21 cellular contexts compared by ENCODE assay signal in genomic region chr19:2434267-2434666, GRCh38. TPM values are rescaled to one million over a fixed set of nuclear protein-coding genes. Genes with fewer than 3 reads are reported as not detected.
DNase-seq lines count a peak whose midpoint lies in the region; ATAC-seq, FAIRE-seq and TF ChIP-seq lines count a peak whose summit lies in the region.
"Had no signal": no experiment of that assay in that cellular context is flagged by ENCODE, and none has a peak within 500 bp of the region (broad histone marks: within the 10 kb centered on the region; RNA-seq: fewer than 3 reads in every experiment).

No MANE protein-coding gene starts in this region.

- H3K27me3 Mint-ChIP-seq in MCF 10A (ENCODE audit: insufficient read depth, unreplicated experiment) = no peaks in the 10 kb centered on the region
- no peaks in the 10 kb centered on the region for H3K27me3 Mint-ChIP-seq in stimulated activated naive CD8-positive, alpha-beta T cell treated with anti-CD3 and anti-CD28 coated beads, Interleukin-15, amount 100 ng/mL, for 72 hours
- H3K27me3 Mint-ChIP-seq: CD4-positive, alpha-beta memory T cell had no signal

- CTCF ChIA-PET in MCF 10A (lab: Yijun Ruan, JAX) (interaction anchor here (0.6 to 1.1 kb wide), 2 partner anchors 22 to 718 kb away, joined by 3 read pairs; partner anchors contain the start of gene LMNB2), HCT116 (lab: Charles Lee) (no interaction called here), K562 (lab: Yijun Ruan, JAX; ENCODE audit: low intra/inter-chr PET ratio) (no interaction called here)

- H3K36me3 ChIP-seq in breast epithelium (no peaks in the 10 kb centered on the region), HCT116 (ENCODE audit: control insufficient read depth in 1 of 2, insufficient read depth in 2 of 2, low read length in 2 of 2) (peaks cover 37 to 54% of the 10 kb centered on the region in 2 experiments), K562 (ENCODE audit: control insufficient read depth, insufficient read depth, low read length) (peaks cover 83% of the 10 kb centered on the region; the same call in 2 of the 3 replicates)

- H3K9me2 ChIP-seq in HCT116 (ENCODE audit: insufficient read depth) = no peaks in the 10 kb centered on the region

- no peaks in the 10 kb centered on the region for H3K9me1 ChIP-seq in K562 (ENCODE audit: control insufficient read depth, insufficient read depth, low read length)

- TF ChIP-seq POLR2A in breast epithelium (IDR thresholded peaks at IDR 0.05) (no peak), HCT116 (IDR thresholded peaks at IDR 0.05; ENCODE audit: borderline replicate concordance, extremely low read depth, insufficient read depth, insufficient read length) (no peak), K562 (conservative IDR thresholded peaks at IDR 0.05) (no peak)

- H3K79me2 ChIP-seq in HCT116 (ENCODE audit: insufficient read depth, low read length) (peaks cover 35% of the 10 kb centered on the region), K562 (ENCODE audit: control insufficient read depth, insufficient read depth, low read length) (no peaks in the 10 kb centered on the region; the same call in 1 of the 3 replicates)

- H3K4me1 Mint-ChIP-seq in MCF 10A (ENCODE audit: insufficient read depth, unreplicated experiment) = no peaks in the 10 kb centered on the region
- H3K4me1 Mint-ChIP-seq in stimulated activated naive CD8-positive, alpha-beta T cell treated with anti-CD3 and anti-CD28 coated beads, Interleukin-15, amount 100 ng/mL, for 72 hours = peaks cover 7% of the 10 kb centered on the region
- H3K4me1 Mint-ChIP-seq: CD4-positive, alpha-beta memory T cell had no signal

- RAD21 ChIA-PET in HCT116 (lab: Charles Lee; ENCODE audit: low non-redundant PET in 1 of 2, low total read pairs in 2 of 2, uncharacterized antibody in 2 of 2, unreplicated experiment in 2 of 2) = no interaction called here

- H3K27ac ChIP-seq in breast epithelium = no peak overlapping the region
- H3K27ac ChIP-seq in HCT116 (ENCODE audit: low read depth, low read length) = no peak overlapping the region
- H3K27ac ChIP-seq in K562 (ENCODE audit: extremely low read depth, low read depth, low read length) = no peak overlapping the region
- H3K27ac ChIP-seq: A549, BLaER1 had no signal

- 96% methylated on average over 12 of the region's 22 CpGs for WGBS in K562 (ENCODE audit: insufficient coverage, low coverage, missing lambda C conversion rate)

- POLR2A ChIA-PET in MCF 10A (lab: Yijun Ruan, JAX) = interaction anchor here (0.6 kb wide), 1 partner anchor 33 kb away, joined by 4 read pairs; no protein-coding TSS in a partner anchor
- POLR2A ChIA-PET in HCT116 (lab: Charles Lee) = no interaction called here
- POLR2A ChIA-PET in K562 (lab: Yijun Ruan, JAX) = interaction anchor here (0.6 to 1.4 kb wide), 4 partner anchors 10 to 1318 kb away, joined by 3 to 4 read pairs (median 3); no protein-coding TSS in a partner anchor

- H4K20me1 ChIP-seq in HCT116 (ENCODE audit: insufficient read depth) (no peaks in the 10 kb centered on the region), K562 (replicated peaks; ENCODE audit: control insufficient read depth, insufficient read depth, low read length) (no peaks in the 10 kb centered on the region)

- H3K9ac ChIP-seq in HCT116 (ENCODE audit: low read length) = no peak overlapping the region
- H3K9ac ChIP-seq in K562 (ENCODE audit: insufficient read depth in 1 of 2, low read depth in 2 of 2, low read length in 2 of 2) = no peak overlapping the region
- H3K9ac ChIP-seq: BLaER1 had no signal

- H3K36me3 Mint-ChIP-seq in MCF 10A (ENCODE audit: insufficient read depth, unreplicated experiment) = peaks cover 61% of the 10 kb centered on the region

- H2AFZ ChIP-seq in HCT116 (ENCODE audit: low read depth, low read length, poor library complexity, severe bottlenecking) (no peak overlapping the region), K562 (ENCODE audit: low read depth, low read length) (no peak overlapping the region)

- BruUV-seq in MCF 10A (replicated peaks; lab: Mats Ljungman, UMichigan) (TSS peak; percentile 18), HCT116 (replicated peaks; lab: Mats Ljungman, UMichigan) (TSS peak; percentile 45), K562 (replicated peaks; lab: Mats Ljungman, UMichigan) (TSS peak; percentile 65)

- intact Hi-C loops in MCF 10A (cut with micrococcal nuclease) = no loop called here
- intact Hi-C loops in breast epithelium (cut with DNase I; ENCODE audit: low total_unique reads) = no loop called here
- intact Hi-C loops in HCT116 (cut with micrococcal nuclease) = no loop called here
- intact Hi-C loops in K562 (cut with micrococcal nuclease) = no loop called here

- in situ Hi-C loops in K562 (cut with MboI) = no loop called here

- H3K4me3 Mint-ChIP-seq in MCF 10A (ENCODE audit: unreplicated experiment) = no peak overlapping the region
- no peak overlapping the region for H3K4me3 Mint-ChIP-seq in stimulated activated naive CD8-positive, alpha-beta T cell treated with anti-CD3 and anti-CD28 coated beads, Interleukin-15, amount 100 ng/mL, for 72 hours
- H3K4me3 Mint-ChIP-seq: CD4-positive, alpha-beta memory T cell; HFFc6 had no signal

- no peaks in the 10 kb centered on the region for H3K9me3 Mint-ChIP-seq in MCF 10A (ENCODE audit: unreplicated experiment)
- no peaks in the 10 kb centered on the region for H3K9me3 Mint-ChIP-seq in stimulated activated naive CD8-positive, alpha-beta T cell treated with anti-CD3 and anti-CD28 coated beads, Interleukin-15, amount 100 ng/mL, for 72 hours
- H3K9me3 Mint-ChIP-seq: CD4-positive, alpha-beta memory T cell; HFFc6 had no signal

- no peaks in the 10 kb centered on the region for H3K27me3 ChIP-seq in breast epithelium
- no peaks in the 10 kb centered on the region for H3K27me3 ChIP-seq in HCT116 (ENCODE audit: insufficient read depth, low read length)
- H3K27me3 ChIP-seq in K562 (ENCODE audit: control insufficient read depth in 2 of 2, insufficient read depth in 2 of 2, low read length in 2 of 2) = no peaks in the 10 kb centered on the region
- H3K27me3 ChIP-seq: BLaER1, MG63 had no signal

- TF ChIP-seq EP300 in K562 (IDR thresholded peaks at IDR 0.05; ENCODE audit: low read length) = no peak

- DNase-seq in MCF 10A (ENCODE audit: unreplicated experiment) = no peak
- no peak for DNase-seq in breast epithelium (ENCODE audit: low spot score in 2 of 2)
- no peak for DNase-seq in HCT116 (ENCODE audit: low read depth, low spot score)
- no peak for DNase-seq in K562 (ENCODE audit: extremely low read depth in 1 of 4, low spot score in 3 of 4)
- no peak for DNase-seq in stimulated activated naive CD8-positive, alpha-beta T cell treated with anti-CD3 and anti-CD28 coated beads, Interleukin-15, amount 100 ng/mL, for 72 hours
- DNase-seq in dermis blood vessel endothelial cell = no peak
- DNase-seq in COLO668 (lab: John Stamatoyannopoulos, UW; ENCODE audit: unreplicated experiment) = no peak
- DNase-seq: CD4-positive, alpha-beta memory T cell; HFFc6; MG63; NCI-H1092; NCI-H146; NCI-H2081; NCI-H446 treated with DMSO at 0.1 percent for 48 hours; RPMI8226; SIG-M5 had no signal

- TF ChIP-seq RAD21 in HCT116 (IDR thresholded peaks at IDR 0.05; ENCODE audit: low read depth) = no peak
- no peak for TF ChIP-seq RAD21 in K562 (CRISPR knock-in tag; conservative IDR thresholded peaks at IDR 0.05 in 1 of 2, IDR thresholded peaks at IDR 0.05 in 1 of 2)

- H3K4me3 ChIP-seq in breast epithelium (no peak overlapping the region), HCT116 (replicated peaks in 1 of 2; ENCODE audit: low read depth in 1 of 2, low read length in 2 of 2) (no peak overlapping the region), K562 (no peak overlapping the region)
- H3K4me3 ChIP-seq: A549, BLaER1, MG63 had no signal

- no peaks in the 10 kb centered on the region for H3K9me3 ChIP-seq in breast epithelium
- no peaks in the 10 kb centered on the region for H3K9me3 ChIP-seq in HCT116 (ENCODE audit: control insufficient read depth in 1 of 2, insufficient read depth in 1 of 2, low read depth in 1 of 2, low read length in 2 of 2)
- no peaks in the 10 kb centered on the region for H3K9me3 ChIP-seq in K562 (replicated peaks; ENCODE audit: control insufficient read depth, insufficient read depth, low read depth, low read length)
- H3K9me3 ChIP-seq: A549, BLaER1, MG63 had no signal

- no peak overlapping the region for H3K4me2 ChIP-seq in HCT116 (ENCODE audit: low read length)
- H3K4me2 ChIP-seq in K562 (ENCODE audit: insufficient read depth, low read length) = no peak overlapping the region
- H3K4me2 ChIP-seq: A549, BLaER1 had no signal

- ATAC-seq in HCT116 (no peak), K562 (no peak)
- peak; percentile 7 for ATAC-seq in stimulated activated naive CD8-positive, alpha-beta T cell treated with anti-CD3 and anti-CD28 coated beads, Interleukin-15, amount 100 ng/mL, for 72 hours
- ATAC-seq: A549, SK-N-SH treated with all-trans-retinoic acid at 6 μM for 48 hours had no signal

- no peak for TF ChIP-seq CTCF in MCF 10A (IDR thresholded peaks at IDR 0.05; ENCODE audit: unreplicated experiment)
- no peak for TF ChIP-seq CTCF in breast epithelium (IDR thresholded peaks at IDR 0.05)
- no peak for TF ChIP-seq CTCF in HCT116 (IDR thresholded peaks at IDR 0.05 in 2 of 3, conservative IDR thresholded peaks at IDR 0.05 in 1 of 3; ENCODE audit: borderline replicate concordance in 1 of 3, insufficient read depth in 1 of 3, low read depth in 2 of 3, low read length in 2 of 3)
- no peak for TF ChIP-seq CTCF in K562 (IDR thresholded peaks at IDR 0.05 in 2 of 3, conservative IDR thresholded peaks at IDR 0.05 in 1 of 3; ENCODE audit: insufficient read depth in 2 of 3, low read depth in 1 of 3, low read length in 3 of 3)

- H3K4me1 ChIP-seq in breast epithelium = no peaks in the 10 kb centered on the region
- H3K4me1 ChIP-seq in HCT116 (ENCODE audit: control insufficient read depth in 1 of 2, insufficient read depth in 2 of 2, low read length in 2 of 2) = no peaks in the 10 kb centered on the region
- peaks cover 0 to 32% of the 10 kb centered on the region in 2 experiments; a peak in 1 of 5 replicates for H3K4me1 ChIP-seq in K562 (replicated peaks in 1 of 2; ENCODE audit: control insufficient read depth in 2 of 2, insufficient read depth in 2 of 2, low read length in 2 of 2)
- H3K4me1 ChIP-seq: A549 had no signal

- H3K27ac Mint-ChIP-seq in MCF 10A (ENCODE audit: low read depth, unreplicated experiment) = no peak overlapping the region
- H3K27ac Mint-ChIP-seq in stimulated activated naive CD8-positive, alpha-beta T cell treated with anti-CD3 and anti-CD28 coated beads, Interleukin-15, amount 100 ng/mL, for 72 hours = no peak overlapping the region
- H3K27ac Mint-ChIP-seq: HFFc6 had no signal

- no peak for FAIRE-seq in K562 (lab: Jason Lieb, UNC)
- FAIRE-seq: A549, D721Med, H1 had no signal

RNA-seq across cellular contexts. Expression of gene TIMM13, which starts 6.9 kb away (rescaled TPM):
- total RNA-seq in MCF 10A (2022) (123 and 188 TPM in 2 replicates), breast epithelium (10 to 100 TPM; 27.7 to 34.4 (median 28.1) TPM), HCT116 (2021; ENCODE audit: unreplicated experiment) (151 TPM), K562 (2014; rRNA removed) (112 and 140 TPM in 2 replicates), K562 (2014; rRNA removed; fragmentation: Illumina TruSeq; extraction: Trizol) (13.8 and 18.7 TPM in 2 replicates), K562 (2015; rRNA removed; fragmentation: Illumina TruSeq; extraction: Trizol) (81.1 and 90.4 TPM in 2 replicates), K562 (2021) (215 and 235 TPM in 2 replicates), dermis blood vessel endothelial cell (48.3 and 53.5 TPM in 2 replicates)
- polyA plus RNA-seq in HCT116 (2012) = 77.6 and 78.7 TPM in 2 replicates
- total RNA-seq in K562 (2011; cell fraction: chromatin; rRNA removed; ENCODE audit: low replicate concordance) = 33.4 and 83.5 TPM in 2 replicates
- 50.0 and 67.9 TPM in 2 replicates for total RNA-seq in K562 (2011; cell fraction: nucleolus; rRNA removed)
- 30.1 and 33.7 TPM in 2 replicates for total RNA-seq in K562 (2011; cell fraction: nucleoplasm; rRNA removed)
- polyA plus RNA-seq in K562 (2011; rRNA removed) (35.0 and 50.3 TPM in 2 replicates), K562 (2014; fragmentation: Illumina TruSeq; extraction: Trizol) (20.3 and 68.0 TPM in 2 replicates), K562 (2014; fragmentation: Nextera tagmentation; extraction: Ambion mirVana) (10 to 100 TPM; 17.6 to 71.8 TPM), K562 (2014; rRNA removed) (105 and 132 TPM in 2 replicates)
- polyA plus RNA-seq in K562 (2011; cell fraction: cytosol; rRNA removed) = 77.5 and 236 TPM in 2 replicates
- polyA plus RNA-seq in K562 (2011; cell fraction: nucleus; rRNA removed) = 41.8 and 63.1 TPM in 2 replicates
- 83.8 and 112 TPM in 2 replicates for polyA plus RNA-seq in K562 (2012)
- 4.1 and 9.6 TPM in 2 replicates for polyA minus RNA-seq in K562 (2011; rRNA and poly(A)+ RNA removed)
- 27.2 and 34.0 TPM in 2 replicates for polyA minus RNA-seq in K562 (2011; cell fraction: cytosol; rRNA and poly(A)+ RNA removed)
- polyA minus RNA-seq in K562 (2011; cell fraction: nucleus; rRNA and poly(A)+ RNA removed) = 18.0 and 20.1 TPM in 2 replicates

RNA-seq across cellular contexts. Expression of gene LMNB2, which starts 22.5 kb away (rescaled TPM):
- total RNA-seq in MCF 10A (2022) (85.2 and 85.6 TPM in 2 replicates), breast epithelium (10 to 100 TPM; 13.1 to 25.2 (median 15.7) TPM), HCT116 (2021; ENCODE audit: unreplicated experiment) (228 TPM), K562 (2014; rRNA removed) (133 and 141 TPM in 2 replicates), K562 (2014; rRNA removed; fragmentation: Illumina TruSeq; extraction: Trizol) (46.8 and 52.9 TPM in 2 replicates), K562 (2015; rRNA removed; fragmentation: Illumina TruSeq; extraction: Trizol) (105 and 106 TPM in 2 replicates), K562 (2021) (98.3 and 123 TPM in 2 replicates), dermis blood vessel endothelial cell (57.3 and 179 TPM in 2 replicates)
- polyA plus RNA-seq in HCT116 (2012) = 166 and 204 TPM in 2 replicates
- 40.1 and 85.1 TPM in 2 replicates for total RNA-seq in K562 (2011; cell fraction: chromatin; rRNA removed; ENCODE audit: low replicate concordance)
- total RNA-seq in K562 (2011; cell fraction: nucleolus; rRNA removed) = 40.9 and 42.2 TPM in 2 replicates
- total RNA-seq in K562 (2011; cell fraction: nucleoplasm; rRNA removed) = 35.7 and 48.3 TPM in 2 replicates
- polyA plus RNA-seq in K562 (2011; rRNA removed) (90.3 and 94.7 TPM in 2 replicates), K562 (2014; fragmentation: Illumina TruSeq; extraction: Trizol) (117 and 161 TPM in 2 replicates), K562 (2014; fragmentation: Nextera tagmentation; extraction: Ambion mirVana) (under 1 TPM; 0.48 to 0.71 TPM), K562 (2014; rRNA removed) (94.5 and 105 TPM in 2 replicates)
- 191 and 212 TPM in 2 replicates for polyA plus RNA-seq in K562 (2011; cell fraction: cytosol; rRNA removed)
- 59.1 and 76.5 TPM in 2 replicates for polyA plus RNA-seq in K562 (2011; cell fraction: nucleus; rRNA removed)
- 58.8 and 94.2 TPM in 2 replicates for polyA plus RNA-seq in K562 (2012)
- 57.4 and 85.2 TPM in 2 replicates for polyA minus RNA-seq in K562 (2011; rRNA and poly(A)+ RNA removed)
- 48.5 and 69.4 TPM in 2 replicates for polyA minus RNA-seq in K562 (2011; cell fraction: cytosol; rRNA and poly(A)+ RNA removed)
- polyA minus RNA-seq in K562 (2011; cell fraction: nucleus; rRNA and poly(A)+ RNA removed) = 10.8 and 13.6 TPM in 2 replicates

RNA-seq across cellular contexts. Expression of gene GADD45B, which starts 41.7 kb away (rescaled TPM):
- total RNA-seq in MCF 10A (2022) (28.0 and 53.8 TPM in 2 replicates), breast epithelium (100 to 1,000 TPM; 136 to 301 (median 172) TPM), HCT116 (2021; ENCODE audit: unreplicated experiment) (37.9 TPM), K562 (2014; rRNA removed) (3.9 and 4.1 TPM in 2 replicates), K562 (2014; rRNA removed; fragmentation: Illumina TruSeq; extraction: Trizol) (1.7 and 2.1 TPM in 2 replicates), K562 (2015; rRNA removed; fragmentation: Illumina TruSeq; extraction: Trizol) (1.9 and 2.0 TPM in 2 replicates), K562 (2021) (2.9 and 3.1 TPM in 2 replicates), dermis blood vessel endothelial cell (53.4 and 114 TPM in 2 replicates)
- polyA plus RNA-seq in HCT116 (2012) = 40.1 and 61.8 TPM in 2 replicates
- 7.1 and 17.3 TPM in 2 replicates for total RNA-seq in K562 (2011; cell fraction: chromatin; rRNA removed; ENCODE audit: low replicate concordance)
- 18.6 and 27.0 TPM in 2 replicates for total RNA-seq in K562 (2011; cell fraction: nucleolus; rRNA removed)
- total RNA-seq in K562 (2011; cell fraction: nucleoplasm; rRNA removed) = 12.8 and 19.0 TPM in 2 replicates
- polyA plus RNA-seq in K562 (2011; rRNA removed) (2.7 and 4.7 TPM in 2 replicates), K562 (2014; fragmentation: Illumina TruSeq; extraction: Trizol) (0.79 and 1.0 TPM in 2 replicates), K562 (2014; fragmentation: Nextera tagmentation; extraction: Ambion mirVana) (under 1 TPM; 0.06 to 0.18 TPM), K562 (2014; rRNA removed) (2.5 and 2.7 TPM in 2 replicates)
- 5.2 and 6.5 TPM in 2 replicates for polyA plus RNA-seq in K562 (2011; cell fraction: cytosol; rRNA removed)
- polyA plus RNA-seq in K562 (2011; cell fraction: nucleus; rRNA removed) = 8.7 and 19.6 TPM in 2 replicates
- 2.9 and 8.2 TPM in 2 replicates for polyA plus RNA-seq in K562 (2012)
- polyA minus RNA-seq in K562 (2011; rRNA and poly(A)+ RNA removed) = 3.5 and 5.2 TPM in 2 replicates
- 4.3 and 18.2 TPM in 2 replicates for polyA minus RNA-seq in K562 (2011; cell fraction: cytosol; rRNA and poly(A)+ RNA removed)
- 17.8 and 31.2 TPM in 2 replicates for polyA minus RNA-seq in K562 (2011; cell fraction: nucleus; rRNA and poly(A)+ RNA removed)
